ENCODE assay signal across 28 cellular contexts in the genomic region with DNA sequence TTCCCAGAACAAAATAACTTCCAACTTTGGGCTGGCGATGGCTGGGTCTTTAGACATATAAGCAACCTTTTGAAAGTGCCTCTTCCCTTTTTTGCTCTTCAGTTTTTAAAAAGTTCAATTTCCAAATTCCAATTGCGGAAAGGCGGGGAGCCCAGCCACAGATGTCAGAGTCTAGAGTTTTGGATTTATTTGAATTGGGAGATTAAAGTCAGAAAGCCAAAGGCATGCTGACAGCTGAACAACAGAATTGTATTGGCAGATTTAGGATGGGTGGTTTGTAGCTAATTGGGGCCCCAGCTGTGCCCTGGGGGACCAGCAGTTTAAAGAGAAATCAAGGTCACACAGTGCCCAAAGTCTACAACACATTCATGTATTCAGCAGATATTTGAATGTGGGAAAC. TPM values are rescaled to one million over a fixed set of nuclear protein-coding genes. Genes with fewer than 3 reads are reported as not detected.
DNase-seq lines count a peak whose midpoint lies in the region; ATAC-seq and TF ChIP-seq lines count a peak whose summit lies in the region.
"Had no signal": no experiment of that assay in that cellular context is flagged by ENCODE, and none has a peak within 500 bp of the region (broad histone marks: within the 10 kb centered on the region; RNA-seq: fewer than 3 reads in every experiment).

No MANE protein-coding gene starts in this region.

- H3K9ac ChIP-seq in BLaER1 = no peak overlapping the region
- no peak overlapping the region for H3K9ac ChIP-seq in PC-3 (ENCODE audit: low read length)
- H3K9ac ChIP-seq: KMS-11 had no signal

- no peaks in the 10 kb centered on the region for H3K36me3 Mint-ChIP-seq in activated CD8-positive, alpha-beta memory T cell treated with anti-CD3 and anti-CD28 coated beads, Interleukin-2, amount 10 ng/mL, durations not matched to agents 7 days and 5 days
- H3K36me3 Mint-ChIP-seq: type B pancreatic cell had no signal

- ATAC-seq in activated CD8-positive, alpha-beta memory T cell treated with anti-CD3 and anti-CD28 coated beads, Interleukin-2, amount 10 ng/mL, durations not matched to agents 7 days and 5 days = no peak
- ATAC-seq in psoas muscle (no peak), HG02885 (IDR thresholded peaks at IDR 0.05; ENCODE audit: poor library complexity, unreplicated experiment) (no peak), PC-3 (no peak)
- ATAC-seq: lower lobe of right lung, Panc1, T-helper 17 cell had no signal

- no peak for DNase-seq in activated CD8-positive, alpha-beta memory T cell treated with anti-CD3 and anti-CD28 coated beads, Interleukin-2, amount 10 ng/mL, durations not matched to agents 7 days and 5 days
- DNase-seq in activated CD8-positive, alpha-beta memory T cell treated with anti-CD3 and anti-CD28 coated beads for 24 hours = no peak
- DNase-seq in ascending aorta (ENCODE audit: low spot score in 2 of 2) (no peak), psoas muscle (no peak), AML-193 (lab: John Stamatoyannopoulos, UW) (no peak), PC-3 (no peak)
- DNase-seq: 8988T; activated CD4-positive, alpha-beta T cell treated with anti-CD3 and anti-CD28 coated beads, Interleukin-2, amount 50 U/mL, for 4 hours; foreskin fibroblast; lower lobe of right lung; MG63; NCI-H1417; NCI-H2029; NCI-H510A treated with DMSO at 0.1 percent for 48 hours; nephron progenitor cell; ovary; retina; Right ventricle myocardium superior; stimulated activated CD4-positive, alpha-beta T cell treated with anti-CD3 and anti-CD28 coated beads, Interleukin-2, amount 100 ng/mL, for 24 hours; T-helper 17 cell had no signal

- peak overlapping the region; percentile 8 for H3K27ac Mint-ChIP-seq in activated CD8-positive, alpha-beta memory T cell treated with anti-CD3 and anti-CD28 coated beads, Interleukin-2, amount 10 ng/mL, durations not matched to agents 7 days and 5 days
- H3K27ac Mint-ChIP-seq: type B pancreatic cell had no signal

- H3K9me3 ChIP-seq in BLaER1 = no peaks in the 10 kb centered on the region
- no peaks in the 10 kb centered on the region for H3K9me3 ChIP-seq in ascending aorta
- no peaks in the 10 kb centered on the region for H3K9me3 ChIP-seq in psoas muscle
- no peaks in the 10 kb centered on the region for H3K9me3 ChIP-seq in PC-3 (ENCODE audit: low read length)
- H3K9me3 ChIP-seq: esophagus muscularis mucosa, HAP-1, lower lobe of right lung, MG63, ovary had no signal

- H2AFZ ChIP-seq in PC-3 (ENCODE audit: low read length) = no peak overlapping the region

- H4K20me1 ChIP-seq in BLaER1 = peaks cover 73% of the 10 kb centered on the region
- no peaks in the 10 kb centered on the region for H4K20me1 ChIP-seq in PC-3 (ENCODE audit: low read length)

- no TSS peak for BruUV-seq in PC-3 (replicated peaks; lab: Mats Ljungman, UMichigan)

- H3K79me2 ChIP-seq in PC-3 (ENCODE audit: low read length) = no peaks in the 10 kb centered on the region

- 69 to 80% (median 71%) methylated on average over 3 of the region's 3 CpGs for WGBS in psoas muscle, 3 donors

- H3F3A ChIP-seq in PC-3 (ENCODE audit: low read length, unreplicated experiment) = no peaks in the 10 kb centered on the region

- H3K4me1 ChIP-seq in BLaER1 = peaks cover 11% of the 10 kb centered on the region
- peaks cover 8 to 70% of the 10 kb centered on the region in 2 donors for H3K4me1 ChIP-seq in ascending aorta
- H3K4me1 ChIP-seq in psoas muscle = peaks cover 83% of the 10 kb centered on the region
- no peaks in the 10 kb centered on the region for H3K4me1 ChIP-seq in PC-3 (ENCODE audit: insufficient read depth, low read length)

- POLR2A ChIA-PET in PC-3 (lab: Charles Lee; ENCODE audit: unreplicated experiment) = no interaction called here

- H3K4me1 Mint-ChIP-seq in activated CD8-positive, alpha-beta memory T cell treated with anti-CD3 and anti-CD28 coated beads, Interleukin-2, amount 10 ng/mL, durations not matched to agents 7 days and 5 days = peaks cover 46% of the 10 kb centered on the region

- intact Hi-C loops in ascending aorta (cut with DNase I) = no loop called here
- intact Hi-C loops in psoas muscle (cut with DNase I) = no loop called here
- intact Hi-C loops in PC-3 (cut with micrococcal nuclease) = no loop called here

- H3K4me2 ChIP-seq in BLaER1 (peak overlapping the region; percentile 6; the same call in 1 of the 2 replicates), PC-3 (ENCODE audit: low read length) (no peak overlapping the region)
- H3K4me2 ChIP-seq: KMS-11 had no signal

- no peaks in the 10 kb centered on the region for H3K27me3 Mint-ChIP-seq in activated CD8-positive, alpha-beta memory T cell treated with anti-CD3 and anti-CD28 coated beads, Interleukin-2, amount 10 ng/mL, durations not matched to agents 7 days and 5 days
- H3K27me3 Mint-ChIP-seq: T-helper 17 cell, type B pancreatic cell had no signal

- no peaks in the 10 kb centered on the region for H3K9me2 ChIP-seq in PC-3 (replicated peaks; ENCODE audit: low read length)

- no peaks in the 10 kb centered on the region for H3K9me3 Mint-ChIP-seq in activated CD8-positive, alpha-beta memory T cell treated with anti-CD3 and anti-CD28 coated beads, Interleukin-2, amount 10 ng/mL, durations not matched to agents 7 days and 5 days (ENCODE audit: low read depth)
- H3K9me3 Mint-ChIP-seq: activated T-helper 1 cell treated with anti-CD3 and anti-CD28 coated beads, Interleukin-12 subunit alpha, Interleukin-12 subunit beta, Interleukin-2, Interleukin-4 antibody, amounts not matched to agents 30 ng/mL and 10 ng/mL and 1 ng/mL, durations not matched to agents 14 hours and 24 hours and 36 hours; type B pancreatic cell had no signal

- H3K4me3 Mint-ChIP-seq in activated CD8-positive, alpha-beta memory T cell treated with anti-CD3 and anti-CD28 coated beads, Interleukin-2, amount 10 ng/mL, durations not matched to agents 7 days and 5 days = no peak overlapping the region
- H3K4me3 Mint-ChIP-seq: activated T-helper 1 cell treated with anti-CD3 and anti-CD28 coated beads, Interleukin-12 subunit alpha, Interleukin-12 subunit beta, Interleukin-2, Interleukin-4 antibody, amounts not matched to agents 30 ng/mL and 10 ng/mL and 1 ng/mL, durations not matched to agents 14 hours and 24 hours and 36 hours; T-helper 17 cell; type B pancreatic cell had no signal

- no peak overlapping the region for H3K4me3 ChIP-seq in BLaER1
- H3K4me3 ChIP-seq in ascending aorta = no peak overlapping the region
- H3K4me3 ChIP-seq in psoas muscle = no peak overlapping the region
- H3K4me3 ChIP-seq in PC-3 (ENCODE audit: low read length) = no peak overlapping the region
- H3K4me3 ChIP-seq: esophagus muscularis mucosa, HAP-1, lower lobe of right lung, MG63, ovary had no signal

- no peak overlapping the region for H3K27ac ChIP-seq in BLaER1
- peak overlapping the region; percentile 6 to 49 for H3K27ac ChIP-seq in ascending aorta
- H3K27ac ChIP-seq in psoas muscle = peak overlapping the region; percentile 65
- H3K27ac ChIP-seq in PC-3 (ENCODE audit: low read length) = no peak overlapping the region
- H3K27ac ChIP-seq: esophagus muscularis mucosa, KMS-11, lower lobe of right lung, ovary had no signal

- TF ChIP-seq CTCF in ascending aorta (IDR thresholded peaks at IDR 0.05) (no peak), psoas muscle (IDR thresholded peaks at IDR 0.05) (no peak), PC-3 (conservative IDR thresholded peaks at IDR 0.05; ENCODE audit: low read depth, low read length) (no peak)

- CTCF ChIA-PET in activated CD8-positive, alpha-beta memory T cell treated with anti-CD3 and anti-CD28 coated beads, Interleukin-2, amount 10 ng/mL, durations not matched to agents 7 days and 5 days (lab: Charles Lee) = interaction anchor here (1.1 kb wide), 1 partner anchor 9 kb away, joined by 4 read pairs; no protein-coding TSS in a partner anchor
- CTCF ChIA-PET in PC-3 (lab: Charles Lee) = interaction anchor here (0.5 kb wide), 1 partner anchor 323 kb away, joined by 3 read pairs; no protein-coding TSS in a partner anchor

- H3K36me3 ChIP-seq in BLaER1 = no peaks in the 10 kb centered on the region
- no peaks in the 10 kb centered on the region for H3K36me3 ChIP-seq in ascending aorta
- H3K36me3 ChIP-seq in psoas muscle (ENCODE audit: insufficient read depth in 1 of 2, low read depth in 1 of 2) = peaks cover 0 to 4% of the 10 kb centered on the region in 2 donors
- H3K36me3 ChIP-seq in PC-3 (ENCODE audit: low read depth, low read length) = no peaks in the 10 kb centered on the region
- H3K36me3 ChIP-seq: HAP-1, lower lobe of right lung, MG63, ovary had no signal

- no peaks in the 10 kb centered on the region for H3K27me3 ChIP-seq in BLaER1
- no peaks in the 10 kb centered on the region for H3K27me3 ChIP-seq in ascending aorta
- no peaks in the 10 kb centered on the region for H3K27me3 ChIP-seq in psoas muscle (ENCODE audit: insufficient read depth in 3 of 3, low read length in 2 of 3)
- H3K27me3 ChIP-seq in PC-3 (ENCODE audit: low read length) = 0 out of 2 replicates have a peak, but pooled peaks cover 8% of the 10 kb centered on the region
- H3K27me3 ChIP-seq: esophagus muscularis mucosa, MG63, ovary had no signal

RNA-seq across cellular contexts. Expression of a gene that starts 10.5 kb away (rescaled TPM):
- 10 to 100 TPM in 1 of 2 experiments, 1 to 10 TPM in 1; 9.9 to 12.3 TPM for total RNA-seq in activated CD8-positive, alpha-beta memory T cell treated with anti-CD3 and anti-CD28 coated beads, Interleukin-2, amount 10 ng/mL, durations not matched to agents 7 days and 5 days
- 10.5 TPM for total RNA-seq in ascending aorta
- total RNA-seq in psoas muscle = 10 to 100 TPM; 19.9 to 47.8 (median 22.3) TPM
- 10 to 100 TPM in 1 of 3 donors, 1 to 10 TPM in 2; 1.9 to 10.6 (median 6.9) TPM for polyA plus RNA-seq in psoas muscle
- total RNA-seq in PC-3 (2014; rRNA removed) = 0.47 and 1.1 TPM in 2 replicates

Comparison
In these comparisons a context has a peak if more than half of its experiments do, and no peak if none do; other contexts are left out.
1. H3K27ac ChIP-seq: peak in ascending aorta (2 of 2) and psoas muscle (single experiment); none in BLaER1 (single experiment) and PC-3 (single experiment).